8 cellular contexts compared by ENCODE assay signal in genomic region chr3:126208618-126209256, GRCh38. TPM values are rescaled to one million over a fixed set of nuclear protein-coding genes. Genes with fewer than 3 reads are reported as not detected.
DNase-seq lines count a peak whose midpoint lies in the region; ATAC-seq and TF ChIP-seq lines count a peak whose summit lies in the region.

No MANE protein-coding gene starts in this region.

- POLR2A ChIA-PET in activated CD8-positive, alpha-beta T cell treated with anti-CD3 and anti-CD28 coated beads for 36 hours (lab: Charles Lee), result no interaction called here

- TF ChIP-seq CTCF in fibroblast of the aortic adventitia (IDR thresholded peaks at IDR 0.05; ENCODE audit: insufficient read depth, low read length) (no peak), gastrocnemius medialis (IDR thresholded peaks at IDR 0.05 in 4 of 5, conservative IDR thresholded peaks at IDR 0.05 in 1 of 5) (no peak), GM13976 (IDR thresholded peaks at IDR 0.05; ENCODE audit: borderline replicate concordance, control extremely low read depth, extremely low read depth, insufficient read depth, missing control alignments) (no peak)
- TF ChIP-seq CTCF in activated CD8-positive, alpha-beta T cell treated with anti-CD3 and anti-CD28 coated beads for 36 hours (IDR thresholded peaks at IDR 0.05), result no peak

- H3K4me1 Mint-ChIP-seq in activated CD8-positive, alpha-beta T cell treated with anti-CD3 and anti-CD28 coated beads for 36 hours (ENCODE audit: low read depth), result peaks cover 1% of the 10 kb centered on the region

- no peak overlapping the region for H3K4me3 ChIP-seq in fibroblast of the aortic adventitia (ENCODE audit: low read depth, low read length)
- no peak overlapping the region for H3K4me3 ChIP-seq in gastrocnemius medialis

- H3K27me3 Mint-ChIP-seq in activated CD8-positive, alpha-beta T cell treated with anti-CD3 and anti-CD28 coated beads for 36 hours, result peaks cover 43% of the 10 kb centered on the region

- peak overlapping the region in 2 of 4 donors; percentile 37 to 50 for H3K27ac ChIP-seq in gastrocnemius medialis

- no peaks in the 10 kb centered on the region for H3K9me3 ChIP-seq in gastrocnemius medialis

- no peaks in the 10 kb centered on the region for H3K36me3 ChIP-seq in gastrocnemius medialis

- peak; percentile 60 to 67 for ATAC-seq in gastrocnemius medialis
- ATAC-seq in activated CD8-positive, alpha-beta T cell treated with anti-CD3 and anti-CD28 coated beads for 36 hours, result no peak
- ATAC-seq in GM21825 (IDR thresholded peaks at IDR 0.05; ENCODE audit: unreplicated experiment), result no peak

- CTCF ChIA-PET in activated CD8-positive, alpha-beta T cell treated with anti-CD3 and anti-CD28 coated beads for 36 hours (lab: Charles Lee), result interaction anchor here (0.7 to 2.6 kb wide), 3 partner anchors 9 to 180 kb away, joined by 3 to 11 read pairs (median 3); no protein-coding TSS in a partner anchor

- intact Hi-C loops in gastrocnemius medialis (cut with DNase I; ENCODE audit: low total_unique reads), result no loop called here
- intact Hi-C loops in activated CD8-positive, alpha-beta T cell treated with anti-CD3 and anti-CD28 coated beads for 36 hours (cut with micrococcal nuclease), result no loop called here

- in situ Hi-C loops in gastrocnemius medialis (cut with MboI; ENCODE audit: low sequenced_read_pairs in 4 of 4), result no loop called here
- in situ Hi-C loops in GM13976 (cut with MboI; ENCODE audit: low sequenced_read_pairs, unreplicated experiment), result no loop called here

- no peak overlapping the region for H3K27ac Mint-ChIP-seq in activated CD8-positive, alpha-beta T cell treated with anti-CD3 and anti-CD28 coated beads for 36 hours

- H3K4me3 Mint-ChIP-seq in activated CD8-positive, alpha-beta T cell treated with anti-CD3 and anti-CD28 coated beads for 36 hours, result no peak overlapping the region

- TF ChIP-seq POLR2A in gastrocnemius medialis (IDR thresholded peaks at IDR 0.05), result no peak

- H3K4me1 ChIP-seq in gastrocnemius medialis, result peaks cover 16 to 22% of the 10 kb centered on the region in 2 donors

- DNase-seq in HS-27A (ENCODE audit: low read depth), result peak; percentile 92
- DNase-seq in RPMI7951 (ENCODE audit: low read depth), result peak; percentile 95
- DNase-seq in fibroblast of the aortic adventitia (ENCODE audit: low read depth), result peak; percentile 93
- DNase-seq in gastrocnemius medialis, result peak; percentile 64 to 82
- no peak for DNase-seq in GM13976 (ENCODE audit: low spot score)
- no peak for DNase-seq in activated CD8-positive, alpha-beta T cell treated with anti-CD3 and anti-CD28 coated beads for 36 hours
- DNase-seq in NCI-H187 (lab: John Stamatoyannopoulos, UW), result no peak

- H3K36me3 Mint-ChIP-seq in activated CD8-positive, alpha-beta T cell treated with anti-CD3 and anti-CD28 coated beads for 36 hours (ENCODE audit: low read depth), result no peaks in the 10 kb centered on the region

- no peaks in the 10 kb centered on the region for H3K9me3 Mint-ChIP-seq in activated CD8-positive, alpha-beta T cell treated with anti-CD3 and anti-CD28 coated beads for 36 hours

- no peaks in the 10 kb centered on the region for H3K27me3 ChIP-seq in gastrocnemius medialis

RNA-seq across cellular contexts. Expression of gene ALDH1L1, which starts 28.4 kb away (rescaled TPM):
- not detected in 2 replicates for total RNA-seq in RPMI7951 (2014; rRNA removed; shearing (Covaris generic))
- total RNA-seq in fibroblast of the aortic adventitia (ENCODE audit: low replicate concordance), result 0.18 and 0.25 TPM in 2 replicates
- total RNA-seq in gastrocnemius medialis, result 100 to 1,000 TPM in 1 of 4 donors, 10 to 100 TPM in 3; 43.5 to 108 (median 69.0) TPM
- not detected for total RNA-seq in activated CD8-positive, alpha-beta T cell treated with anti-CD3 and anti-CD28 coated beads for 36 hours

Comparison
In these comparisons a context has a peak if more than half of its experiments do, and no peak if none do; other contexts are left out.
1. DNase-seq: peak in HS-27A (single experiment), RPMI7951 (single experiment), fibroblast of the aortic adventitia (single experiment) and gastrocnemius medialis (2 of 2); none in GM13976 (single experiment), activated CD8-positive, alpha-beta T cell treated with anti-CD3 and anti-CD28 coated beads for 36 hours (single experiment) and NCI-H187 (0 of 2).
2. ATAC-seq: peak in gastrocnemius medialis (2 of 2); none in activated CD8-positive, alpha-beta T cell treated with anti-CD3 and anti-CD28 coated beads for 36 hours (single experiment) and GM21825 (single experiment).
3. RNA of gene ALDH1L1, which starts 28.4 kb away (total RNA-seq): 43.5 to 108 TPM in gastrocnemius medialis; 0.18 to 0.25 TPM in fibroblast of the aortic adventitia, not detected in activated CD8-positive, alpha-beta T cell treated with anti-CD3 and anti-CD28 coated beads for 36 hours and not detected in RPMI7951; every median in the first group is over 10 times any median in the second.